ENCODE assay signal across 8 cellular contexts in the genomic region with DNA sequence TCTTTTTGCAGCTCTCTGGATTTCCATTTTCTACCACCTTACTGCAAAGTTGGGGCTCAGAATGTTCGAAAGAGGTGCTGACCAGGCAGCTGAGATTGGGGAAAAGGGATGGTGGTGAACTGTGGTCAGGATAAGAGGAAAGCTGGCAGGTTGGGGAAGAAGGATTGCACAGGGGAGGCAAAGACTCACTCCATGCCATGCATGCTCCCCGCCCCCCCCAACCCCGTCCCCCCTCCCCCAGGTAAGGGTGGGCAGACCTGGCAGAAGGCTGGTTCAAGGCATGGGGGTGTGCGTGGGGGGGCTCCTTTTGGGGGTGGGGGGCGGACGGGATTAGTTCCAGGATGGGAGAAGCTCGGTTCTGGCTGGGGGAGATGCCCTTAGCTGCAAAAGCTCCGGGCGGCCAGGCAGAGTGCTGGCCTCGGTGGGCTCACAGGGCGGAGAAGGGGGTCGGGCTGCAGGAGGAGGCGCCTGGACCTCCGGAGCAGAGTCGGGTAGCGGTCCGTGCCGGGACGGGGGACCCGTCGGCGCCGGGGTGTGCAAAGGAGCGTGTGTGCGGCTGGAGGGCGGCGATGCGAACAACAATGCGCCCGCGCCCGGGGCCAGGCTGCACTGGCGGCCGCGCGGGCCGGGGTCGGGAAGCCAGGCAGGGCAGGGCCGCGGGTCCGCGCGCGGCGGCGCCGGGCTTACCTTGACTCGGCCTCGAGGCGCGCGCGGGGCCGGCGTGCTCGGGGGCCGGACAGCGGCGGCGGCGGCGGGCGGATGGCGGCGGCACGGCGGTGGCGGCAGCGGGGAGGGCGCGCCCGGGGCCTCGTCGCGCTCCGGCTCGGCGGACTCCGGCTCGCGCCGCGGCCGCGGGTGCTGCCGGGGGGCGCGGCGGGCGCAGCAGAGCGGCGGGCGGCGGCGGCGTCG. TPM values are rescaled to one million over a fixed set of nuclear protein-coding genes. Genes with fewer than 3 reads are reported as not detected.
DNase-seq lines count a peak whose midpoint lies in the region; ATAC-seq lines count a peak whose summit lies in the region.

No MANE protein-coding gene starts in this region.

- H3K4me1 Mint-ChIP-seq in activated naive CD8-positive, alpha-beta T cell treated with anti-CD3 and anti-CD28 coated beads for 36 hours: peaks cover 45% of the 10 kb centered on the region

- H3K4me1 ChIP-seq in BLaER1: peaks cover 46% of the 10 kb centered on the region

- H4K20me1 ChIP-seq in BLaER1: peaks cover 45% of the 10 kb centered on the region

- no peaks in the 10 kb centered on the region for H3K9me3 ChIP-seq in BLaER1

- no peaks in the 10 kb centered on the region for H3K9me3 Mint-ChIP-seq in activated naive CD8-positive, alpha-beta T cell treated with anti-CD3 and anti-CD28 coated beads for 36 hours

- ATAC-seq in GM21526 (IDR thresholded peaks at IDR 0.05; ENCODE audit: low FRiP score, unreplicated experiment): peak; percentile 1

- H3K36me3 Mint-ChIP-seq in activated naive CD8-positive, alpha-beta T cell treated with anti-CD3 and anti-CD28 coated beads for 36 hours: peaks cover 54% of the 10 kb centered on the region

- H3K4me3 ChIP-seq in BLaER1 (peak overlapping the region; percentile 100), skeletal muscle cell (ENCODE audit: low read depth, low read length) (peak overlapping the region; percentile 84)

- H3K27ac ChIP-seq in BLaER1: peak overlapping the region; percentile 100

- H3K36me3 ChIP-seq in BLaER1: peaks cover 54% of the 10 kb centered on the region

- H3K27ac Mint-ChIP-seq in activated naive CD8-positive, alpha-beta T cell treated with anti-CD3 and anti-CD28 coated beads for 36 hours: peak overlapping the region; percentile 95

- no peaks in the 10 kb centered on the region for H3K27me3 Mint-ChIP-seq in activated naive CD8-positive, alpha-beta T cell treated with anti-CD3 and anti-CD28 coated beads for 36 hours

- peak; percentile 26 for DNase-seq in NCI-H2029 treated with DMSO at 0.1 percent for 48 hours (lab: John Stamatoyannopoulos, UW)
- peak; percentile 42 for DNase-seq in activated naive CD8-positive, alpha-beta T cell treated with anti-CD3 and anti-CD28 coated beads for 36 hours
- DNase-seq in hepatic stellate cell (ENCODE audit: low spot score): peak; percentile 11
- no peak for DNase-seq in skeletal muscle cell (ENCODE audit: low read depth)
- no peak for DNase-seq in NCI-H187 (lab: John Stamatoyannopoulos, UW)
- DNase-seq in occipital lobe (lab: John Stamatoyannopoulos, UW): no peak

- H3K9ac ChIP-seq in BLaER1: peak overlapping the region; percentile 100

- H3K4me2 ChIP-seq in BLaER1: peak overlapping the region; percentile 84

- H3K4me3 Mint-ChIP-seq in activated naive CD8-positive, alpha-beta T cell treated with anti-CD3 and anti-CD28 coated beads for 36 hours: peak overlapping the region; percentile 87

- H3K27me3 ChIP-seq in BLaER1: no peaks in the 10 kb centered on the region

RNA-seq across cellular contexts. Expression of gene ADNP, which starts 0.8 kb away (rescaled TPM):
- total RNA-seq in activated naive CD8-positive, alpha-beta T cell treated with anti-CD3 and anti-CD28 coated beads for 36 hours: 10 to 100 TPM; 73.0 to 80.7 TPM
- 75.5 TPM for total RNA-seq in occipital lobe

RNA-seq across cellular contexts. Expression of gene DPM1, which starts 27.9 kb away (rescaled TPM):
- 10 to 100 TPM; 84.6 to 88.1 TPM for total RNA-seq in activated naive CD8-positive, alpha-beta T cell treated with anti-CD3 and anti-CD28 coated beads for 36 hours
- 42.6 TPM for total RNA-seq in occipital lobe

RNA-seq across cellular contexts. Expression of gene MOCS3, which starts 28.2 kb away (rescaled TPM):
- 1 to 10 TPM; 7.8 TPM for total RNA-seq in activated naive CD8-positive, alpha-beta T cell treated with anti-CD3 and anti-CD28 coated beads for 36 hours
- 10.3 TPM for total RNA-seq in occipital lobe

Comparison
In these comparisons a context has a peak if more than half of its experiments do, and no peak if none do; other contexts are left out.
1. DNase-seq: peak in NCI-H2029 treated with DMSO at 0.1 percent for 48 hours (single experiment), activated naive CD8-positive, alpha-beta T cell treated with anti-CD3 and anti-CD28 coated beads for 36 hours (single experiment) and hepatic stellate cell (single experiment); none in skeletal muscle cell (single experiment), NCI-H187 (0 of 2) and occipital lobe (single experiment).